ENCODE assay signal across 11 cellular contexts in the genomic region with DNA sequence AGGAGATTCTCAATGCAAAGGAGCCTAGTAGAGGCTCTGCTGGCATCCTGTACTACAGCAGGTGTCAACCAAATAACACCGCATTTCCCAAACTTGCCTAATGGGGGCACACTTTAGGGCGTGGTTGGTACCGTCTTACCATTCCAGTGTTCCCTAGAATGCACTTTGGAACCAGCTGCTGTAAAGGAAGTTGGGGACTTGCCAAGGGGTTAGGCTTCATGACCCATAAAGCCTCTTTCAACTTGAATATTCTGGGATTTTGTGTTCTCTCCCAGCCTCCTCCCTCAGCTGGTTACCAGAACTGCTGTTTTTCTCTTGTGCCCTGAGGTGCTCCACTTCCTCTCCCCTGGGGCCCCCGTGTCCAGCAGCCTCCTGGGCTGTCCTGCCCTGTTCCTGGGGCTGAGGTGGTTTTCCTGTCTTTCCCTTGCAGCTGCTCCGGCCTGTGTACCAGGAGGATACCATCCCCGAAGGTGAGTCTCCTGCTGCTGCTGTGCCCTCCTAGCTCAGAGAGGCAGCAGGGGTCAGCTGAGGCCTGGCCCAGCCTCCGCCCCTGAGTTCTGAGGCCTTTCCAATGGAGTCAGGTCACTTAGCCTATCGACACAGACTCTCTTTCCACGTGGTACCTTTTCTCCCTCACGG. TPM values are rescaled to one million over a fixed set of nuclear protein-coding genes. Genes with fewer than 3 reads are reported as not detected.
A peak's percentile ranks its signal among the peaks of the same experiment; 100 is the strongest.
DNase-seq lines count a peak whose midpoint lies in the region; ATAC-seq and TF ChIP-seq lines count a peak whose summit lies in the region.
"Had no signal": no experiment of that assay in that cellular context is flagged by ENCODE, and none has a peak within 500 bp of the region (broad histone marks: within the 10 kb centered on the region; RNA-seq: fewer than 3 reads in every experiment).

No MANE protein-coding gene starts in this region.

- no peak overlapping the region for H3K27ac ChIP-seq in HEK293 (ENCODE audit: extremely low read depth, low read depth, low read length)
- peak overlapping the region; percentile 6 for H3K27ac ChIP-seq in mesenchymal stem cell (ENCODE audit: low read length, poor library complexity, severe bottlenecking)

- H3K14ac ChIP-seq in mesenchymal stem cell (ENCODE audit: low read length in 2 of 2): no peak overlapping the region

- in situ Hi-C loops in astrocyte of the spinal cord (cut with HindIII; ENCODE audit: low sequenced_read_pairs) (no loop called here), G401 (cut with HindIII; ENCODE audit: low sequenced_read_pairs) (no loop called here)

- H3K9me3 ChIP-seq in HEK293 (ENCODE audit: control insufficient read depth, insufficient read depth, low read depth, low read length) (no peaks in the 10 kb centered on the region), mesenchymal stem cell (ENCODE audit: control insufficient read depth, low read length) (no peaks in the 10 kb centered on the region)

- H3K4me2 ChIP-seq in mesenchymal stem cell (ENCODE audit: low read length, poor library complexity, severe bottlenecking): no peak overlapping the region

- TF ChIP-seq CTCF in HEK293 (tag by site-specific recombination; IDR thresholded peaks at IDR 0.05) (no peak), astrocyte of the spinal cord (IDR thresholded peaks at IDR 0.05; ENCODE audit: low read depth, low read length) (peak; percentile 7)

- H2AFZ ChIP-seq in mesenchymal stem cell (ENCODE audit: low read depth, low read length): no peak overlapping the region

- H4K8ac ChIP-seq in mesenchymal stem cell (ENCODE audit: low read length): no peak overlapping the region

- POLR2A ChIA-PET in HEK293 (lab: Yijun Ruan, JAX): no interaction called here

- ATAC-seq in HG02571 (IDR thresholded peaks at IDR 0.05; ENCODE audit: unreplicated experiment): no peak
- no peak for ATAC-seq in GM21717 (IDR thresholded peaks at IDR 0.05; ENCODE audit: unreplicated experiment)
- ATAC-seq: activated naive CD4-positive, alpha-beta T cell treated with anti-CD3 and anti-CD28 coated beads, Interleukin-2, amount 50 U/mL, for 72 hours had no signal

- H3K4me3 ChIP-seq in HEK293 (ENCODE audit: low read depth, low read length): no peak overlapping the region
- H3K4me3 ChIP-seq in astrocyte of the spinal cord (ENCODE audit: low read depth, low read length): no peak overlapping the region
- no peak overlapping the region for H3K4me3 ChIP-seq in mesenchymal stem cell (ENCODE audit: insufficient read depth in 1 of 2, low read depth in 1 of 2, low read length in 2 of 2)

- H3K18ac ChIP-seq in mesenchymal stem cell (ENCODE audit: low read depth in 1 of 2, low read length in 2 of 2): no peak overlapping the region

- peak overlapping the region; percentile 5 for H2AK5ac ChIP-seq in mesenchymal stem cell (ENCODE audit: low read length, severe bottlenecking)

- DNase-seq in Daoy (ENCODE audit: low read depth) (peak; percentile 56), astrocyte of the spinal cord (ENCODE audit: low read depth, low spot score) (no peak), mesenchymal stem cell (no peak), G401 (ENCODE audit: low spot score) (no peak), cerebellar nuclear complex (lab: John Stamatoyannopoulos, UW) (no peak)
- DNase-seq: NCI-H1092, T-helper 1 cell had no signal

- no peak overlapping the region for H2BK5ac ChIP-seq in mesenchymal stem cell (ENCODE audit: low read depth, low read length, poor library complexity, severe bottlenecking)

- no peak overlapping the region for H2BK15ac ChIP-seq in mesenchymal stem cell (ENCODE audit: low read depth, poor library complexity, severe bottlenecking)

- no peak overlapping the region for H2BK120ac ChIP-seq in mesenchymal stem cell (ENCODE audit: low read depth, low read length)

- no peak overlapping the region for H3K23ac ChIP-seq in mesenchymal stem cell (ENCODE audit: low read length in 2 of 2)

- peaks cover 0 to 1% of the 10 kb centered on the region in 2 experiments for H3K27me3 ChIP-seq in mesenchymal stem cell (ENCODE audit: control insufficient read depth in 1 of 2, insufficient read depth in 1 of 2, low read length in 2 of 2)

- no peaks in the 10 kb centered on the region for H3K79me1 ChIP-seq in mesenchymal stem cell (replicated peaks; ENCODE audit: low read length, poor library complexity, severe bottlenecking)

- H2BK12ac ChIP-seq in mesenchymal stem cell (ENCODE audit: low read length in 2 of 2): no peak overlapping the region

- H4K91ac ChIP-seq in mesenchymal stem cell (ENCODE audit: low read length): no peak overlapping the region

- H3K36me3 ChIP-seq in HEK293 (ENCODE audit: control insufficient read depth in 2 of 2, insufficient read depth in 1 of 2, low read length in 2 of 2): no peaks in the 10 kb centered on the region
- H3K36me3 ChIP-seq in mesenchymal stem cell (ENCODE audit: control insufficient read depth in 1 of 2, insufficient read depth in 2 of 2, low read depth in 1 of 2, low read length in 2 of 2): no peaks in the 10 kb centered on the region

- CTCF ChIA-PET in HEK293 (lab: Yijun Ruan, JAX): interaction anchor here (0.7 to 1.7 kb wide), 8 partner anchors 9 to 147 kb away, joined by 3 to 6 read pairs (median 3); a partner anchor contains a TSS

- WGBS in mesenchymal stem cell: 80% methylated on average over 9 of the region's 10 CpGs

- H3K4me1 ChIP-seq in HEK293 (ENCODE audit: control insufficient read depth, insufficient read depth, low read length) (no peaks in the 10 kb centered on the region), mesenchymal stem cell (ENCODE audit: control insufficient read depth, insufficient read depth, low read depth, low read length) (peaks cover 45% of the 10 kb centered on the region)

- H3K4ac ChIP-seq in mesenchymal stem cell (ENCODE audit: low read depth in 1 of 2, low read length in 2 of 2): no peak overlapping the region

- H3K9ac ChIP-seq in mesenchymal stem cell (ENCODE audit: low read length): no peak overlapping the region

TF ChIP-seq in HEK293, 187 proteins besides CTCF, POLR2A, EP300 and RAD21:
- TF ChIP-seq GLIS1 (tag by site-specific recombination; IDR thresholded peaks at IDR 0.05): no peak
- TF ChIP-seq, protein P1, sequence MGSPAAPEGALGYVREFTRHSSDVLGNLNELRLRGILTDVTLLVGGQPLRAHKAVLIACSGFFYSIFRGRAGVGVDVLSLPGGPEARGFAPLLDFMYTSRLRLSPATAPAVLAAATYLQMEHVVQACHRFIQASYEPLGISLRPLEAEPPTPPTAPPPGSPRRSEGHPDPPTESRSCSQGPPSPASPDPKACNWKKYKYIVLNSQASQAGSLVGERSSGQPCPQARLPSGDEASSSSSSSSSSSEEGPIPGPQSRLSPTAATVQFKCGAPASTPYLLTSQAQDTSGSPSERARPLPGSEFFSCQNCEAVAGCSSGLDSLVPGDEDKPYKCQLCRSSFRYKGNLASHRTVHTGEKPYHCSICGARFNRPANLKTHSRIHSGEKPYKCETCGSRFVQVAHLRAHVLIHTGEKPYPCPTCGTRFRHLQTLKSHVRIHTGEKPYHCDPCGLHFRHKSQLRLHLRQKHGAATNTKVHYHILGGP (tag by site-specific recombination; IDR thresholded peaks at IDR 0.05): 0 out of 2 replicates have a peak, but pooled peaks have one; percentile 16

RNA-seq across cellular contexts. Expression of a gene that starts 44.7 kb away (rescaled TPM):
- total RNA-seq in Daoy (2014; rRNA removed; shearing (Covaris generic)): 95.9 and 104 TPM in 2 replicates
- polyA plus RNA-seq in mesenchymal stem cell (2013, experiment 1 of 2): 41.4 TPM
- 42.1 TPM for polyA plus RNA-seq in mesenchymal stem cell (2013, experiment 2 of 2)
- 117 and 144 TPM in 2 replicates for total RNA-seq in G401 (2014; rRNA removed; shearing (Covaris generic))
